21 cellular contexts compared by ENCODE assay signal in genomic region chr11:36165638-36166389, GRCh38.
DNase-seq lines count a peak whose midpoint lies in the region; ATAC-seq and TF ChIP-seq lines count a peak whose summit lies in the region.
"Had no signal": no experiment of that assay in that cellular context is flagged by ENCODE, and none has a peak within 500 bp of the region (broad histone marks: within the 10 kb centered on the region; RNA-seq: fewer than 3 reads in every experiment).

No MANE protein-coding gene starts in this region.

- H3K27ac Mint-ChIP-seq in osteocyte (ENCODE audit: unreplicated experiment): no peak overlapping the region
- H3K27ac Mint-ChIP-seq: activated CD4-positive, alpha-beta memory T cell treated with anti-CD3 and anti-CD28 coated beads for 36 hours; B cell; effector memory CD8-positive, alpha-beta T cell had no signal

- H3K9me3 ChIP-seq in psoas muscle: no peaks in the 10 kb centered on the region
- H3K9me3 ChIP-seq: prostate gland, suprapubic skin had no signal

- no peak overlapping the region for H3K27ac ChIP-seq in psoas muscle
- H3K27ac ChIP-seq: prostate gland, suprapubic skin had no signal

- 75 to 81% (median 78%) methylated on average over 3 of the region's 3 CpGs for WGBS in psoas muscle, 3 donors

- no peaks in the 10 kb centered on the region for H3K9me3 Mint-ChIP-seq in osteocyte (ENCODE audit: unreplicated experiment)
- H3K9me3 Mint-ChIP-seq: activated CD4-positive, alpha-beta memory T cell treated with anti-CD3 and anti-CD28 coated beads for 36 hours; effector memory CD8-positive, alpha-beta T cell had no signal

- peaks cover 19% of the 10 kb centered on the region for H3K4me1 ChIP-seq in psoas muscle

- intact Hi-C loops in psoas muscle (cut with DNase I): no loop called here

- TF ChIP-seq CTCF in osteocyte (IDR thresholded peaks at IDR 0.05): no peak
- TF ChIP-seq CTCF in psoas muscle (IDR thresholded peaks at IDR 0.05): no peak

- no peak overlapping the region for H3K4me3 ChIP-seq in psoas muscle
- H3K4me3 ChIP-seq: prostate gland, suprapubic skin had no signal

- ATAC-seq in SK-N-SH treated with all-trans-retinoic acid at 6 μM for 48 hours (peak; percentile 9; the same call in 2 of the 3 replicates), HG03159 (IDR thresholded peaks at IDR 0.05; ENCODE audit: unreplicated experiment) (no peak), psoas muscle (no peak)
- ATAC-seq: effector memory CD8-positive, alpha-beta T cell had no signal

- H3K27me3 ChIP-seq in psoas muscle (ENCODE audit: insufficient read depth in 3 of 3, low read length in 2 of 3): peaks cover 0 to 1% (median 0%) of the 10 kb centered on the region in 3 donors
- H3K27me3 ChIP-seq: suprapubic skin had no signal

- H3K4me1 Mint-ChIP-seq in osteocyte (ENCODE audit: unreplicated experiment): peaks cover 7% of the 10 kb centered on the region
- H3K4me1 Mint-ChIP-seq: B cell had no signal

- no peaks in the 10 kb centered on the region for H3K36me3 ChIP-seq in psoas muscle (ENCODE audit: insufficient read depth in 1 of 2, low read depth in 1 of 2)
- H3K36me3 ChIP-seq: prostate gland, suprapubic skin had no signal

- no peaks in the 10 kb centered on the region for H3K27me3 Mint-ChIP-seq in osteocyte (ENCODE audit: unreplicated experiment)

- no peak overlapping the region for H3K4me3 Mint-ChIP-seq in osteocyte (ENCODE audit: unreplicated experiment)
- H3K4me3 Mint-ChIP-seq: activated CD4-positive, alpha-beta memory T cell treated with anti-CD3 and anti-CD28 coated beads for 36 hours; B cell; effector memory CD8-positive, alpha-beta T cell; nephron progenitor cell had no signal

- DNase-seq in ELR (ENCODE audit: low read depth): peak; percentile 37
- DNase-seq in NCI-H1105 treated with DMSO at 0.1 percent for 48 hours (lab: John Stamatoyannopoulos, UW): peak; percentile 23
- peak; percentile 19 for DNase-seq in osteocyte (ENCODE audit: extremely low spot score, unreplicated experiment)
- DNase-seq in psoas muscle: no peak
- no peak for DNase-seq in medulla oblongata (ENCODE audit: extremely low spot score)
- DNase-seq: activated CD4-positive, alpha-beta memory T cell treated with anti-CD3 and anti-CD28 coated beads for 36 hours; activated naive CD4-positive, alpha-beta T cell treated with Interleukin-2 at 50 U/mL for 16 hours; cerebellar nuclear complex; DMS 273 treated with DMSO at 0.1 percent for 48 hours; effector memory CD8-positive, alpha-beta T cell; hypothalamus; MM.1S; NCI-H2029 treated with DMSO at 0.1 percent for 48 hours; nephron progenitor cell; NK-92 treated with Interleukin-12 subunit alpha and Interleukin-12 subunit beta, amount 100 ng/mL, for 24 hours; T-helper 1 cell had no signal

- peaks cover 3% of the 10 kb centered on the region for H3K36me3 Mint-ChIP-seq in osteocyte (ENCODE audit: unreplicated experiment)
- H3K36me3 Mint-ChIP-seq: activated CD4-positive, alpha-beta memory T cell treated with anti-CD3 and anti-CD28 coated beads for 36 hours had no signal

TF ChIP-seq in SK-N-SH treated with all-trans-retinoic acid at 6 μM for 48 hours, 23 proteins besides CTCF, POLR2A, EP300 and RAD21:
- TF ChIP-seq TOX (CRISPR knock-in tag; IDR thresholded peaks at IDR 0.05; ENCODE audit: borderline replicate concordance): 0 out of 2 replicates have a peak, but pooled peaks have one; percentile 34
- TF ChIP-seq ZFP3 (CRISPR knock-in tag; IDR thresholded peaks at IDR 0.05): no peak
- TF ChIP-seq OSR1 (CRISPR knock-in tag; IDR thresholded peaks at IDR 0.05): no peak
- peak; percentile 66 for TF ChIP-seq ISL1 (CRISPR knock-in tag; IDR thresholded peaks at IDR 0.05)
- 0 out of 2 replicates have a peak, but pooled peaks have one; percentile 22 for TF ChIP-seq POU6F1 (CRISPR knock-in tag; IDR thresholded peaks at IDR 0.05; ENCODE audit: borderline replicate concordance, low read depth)
- no peak for TF ChIP-seq TCF4 (CRISPR knock-in tag; IDR thresholded peaks at IDR 0.05; ENCODE audit: borderline replicate concordance)
- no peak for TF ChIP-seq ZNF8 (CRISPR knock-in tag; IDR thresholded peaks at IDR 0.05)
- TF ChIP-seq SNAI2 (CRISPR knock-in tag; IDR thresholded peaks at IDR 0.05): no peak
- 0 out of 2 replicates have a peak, but pooled peaks have one; percentile 62 for TF ChIP-seq CREB5 (CRISPR knock-in tag; IDR thresholded peaks at IDR 0.05; ENCODE audit: low read depth)

Comparison
In these comparisons a context has a peak if more than half of its experiments do, and no peak if none do; other contexts are left out.
1. DNase-seq: peak in ELR (single experiment), NCI-H1105 treated with DMSO at 0.1 percent for 48 hours (single experiment) and osteocyte (single experiment); none in psoas muscle (0 of 2) and medulla oblongata (single experiment).